Comparison of ENCODE assay signal across 1 cellular context in the genomic region with DNA sequence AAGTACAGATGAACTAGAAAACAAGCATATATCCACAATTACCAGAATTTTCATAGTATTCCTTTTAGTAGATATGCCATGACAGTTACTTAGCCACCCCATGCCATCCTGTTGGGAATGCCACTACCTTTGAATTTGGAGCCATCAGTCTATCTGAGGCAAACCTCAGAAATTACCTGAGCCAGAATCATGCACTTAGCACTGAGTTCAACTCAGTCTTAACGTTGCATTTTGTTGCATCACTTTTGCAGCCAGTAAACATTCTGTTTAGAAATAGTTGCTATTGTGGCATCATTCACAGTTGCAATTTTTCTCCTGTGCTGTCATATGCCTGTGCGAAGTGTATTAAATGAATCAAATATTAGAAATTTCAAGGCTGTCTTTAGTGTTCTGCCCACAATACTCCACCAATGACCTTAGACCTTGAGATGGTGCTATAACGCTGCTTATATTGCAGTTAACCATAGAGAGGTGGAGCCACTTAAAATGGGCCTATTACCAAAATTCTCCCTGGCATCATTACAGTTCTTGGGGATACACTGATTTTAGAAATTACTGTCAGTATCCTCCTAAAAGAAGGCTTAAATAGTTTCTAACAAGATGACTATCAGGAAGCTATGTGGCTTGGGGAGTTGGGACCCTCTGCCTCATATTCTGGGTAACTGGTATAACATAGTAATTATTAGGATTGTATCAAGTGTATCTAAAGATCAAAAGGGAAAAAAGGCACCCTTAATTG.
A peak's percentile ranks its signal among the peaks of the same experiment; 100 is the strongest.
TF ChIP-seq lines count a peak whose summit lies in the region.

No MANE protein-coding gene starts in this region.

TF ChIP-seq in K562, 482 proteins besides CTCF, POLR2A, EP300 and RAD21 (continued from another document):
- TF ChIP-seq BRF1 (IDR thresholded peaks at IDR 0.05; ENCODE audit: borderline replicate concordance, extremely low read depth, insufficient read length) (no peak), CCNT2 (IDR thresholded peaks at IDR 0.05; ENCODE audit: borderline replicate concordance, extremely low read depth, insufficient read length, low read depth, low read length) (no peak), SUPT5H (IDR thresholded peaks at IDR 0.05) (peak; percentile 27), KAT2B (IDR thresholded peaks at IDR 0.05; ENCODE audit: low read depth, low read length) (no peak), ZNF583 (CRISPR knock-in tag; IDR thresholded peaks at IDR 0.05) (no peak), CXXC5 (CRISPR knock-in tag; IDR thresholded peaks at IDR 0.05) (peak; percentile 69), ZNF584 (CRISPR knock-in tag; IDR thresholded peaks at IDR 0.05; ENCODE audit: low read depth) (peak; percentile 67; the same call in 1 of the 2 replicates)
